Comparison of ENCODE assay signal across 8 cellular contexts in the genomic region with DNA sequence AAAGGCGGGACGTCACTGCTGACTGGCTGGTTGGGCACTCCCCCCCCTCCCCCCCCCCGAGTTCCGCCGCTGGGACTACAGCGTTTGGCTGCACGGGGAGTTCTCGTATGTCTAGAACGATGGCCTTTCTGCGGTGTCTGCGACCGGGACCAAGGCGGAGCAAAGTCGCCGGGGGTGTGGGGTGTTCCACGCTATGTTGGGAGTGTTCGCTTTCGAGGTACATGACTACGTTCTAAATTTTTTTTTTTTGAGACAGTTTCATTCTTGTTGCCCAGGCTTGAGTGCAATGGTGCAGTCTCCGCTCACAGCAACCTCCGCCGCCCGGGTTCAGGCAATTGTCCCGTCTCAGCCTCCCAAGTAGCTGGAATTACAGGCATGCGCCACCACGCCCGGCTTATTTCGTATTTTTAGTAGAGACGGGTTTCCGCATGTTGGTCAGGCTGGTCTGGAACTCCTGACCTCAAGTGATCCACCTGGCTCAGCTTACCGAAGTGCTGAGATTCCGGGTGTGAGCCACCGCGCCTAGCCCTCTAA. TPM values are rescaled to one million over a fixed set of nuclear protein-coding genes. Genes with fewer than 3 reads are reported as not detected.
DNase-seq lines count a peak whose midpoint lies in the region; ATAC-seq, FAIRE-seq and TF ChIP-seq lines count a peak whose summit lies in the region.

No MANE protein-coding gene starts in this region.

- peak overlapping the region; percentile 97 for H3K27ac Mint-ChIP-seq in activated CD8-positive, alpha-beta memory T cell treated with anti-CD3 and anti-CD28 coated beads, Interleukin-2, amount 10 ng/mL, durations not matched to agents 7 days and 5 days
- peak overlapping the region; percentile 96 for H3K27ac Mint-ChIP-seq in activated naive CD4-positive, alpha-beta T cell treated with anti-CD3 and anti-CD28 coated beads, Interleukin-2, amount 50 U/mL, for 24 hours

- CTCF ChIA-PET in activated CD8-positive, alpha-beta memory T cell treated with anti-CD3 and anti-CD28 coated beads, Interleukin-2, amount 10 ng/mL, durations not matched to agents 7 days and 5 days (lab: Charles Lee), result interaction anchor here (1.2 to 1.6 kb wide), 3 partner anchors 11 to 24 kb away, joined by 3 to 4 read pairs (median 3); a partner anchor contains a TSS

- H3K27me3 Mint-ChIP-seq in activated CD8-positive, alpha-beta memory T cell treated with anti-CD3 and anti-CD28 coated beads, Interleukin-2, amount 10 ng/mL, durations not matched to agents 7 days and 5 days, result no peaks in the 10 kb centered on the region
- no peaks in the 10 kb centered on the region for H3K27me3 Mint-ChIP-seq in activated naive CD4-positive, alpha-beta T cell treated with anti-CD3 and anti-CD28 coated beads, Interleukin-2, amount 50 U/mL, for 24 hours

- no peak for TF ChIP-seq POLR2A in testis (IDR thresholded peaks at IDR 0.05)

- H3K27me3 ChIP-seq in testis, result no peaks in the 10 kb centered on the region

- WGBS in testis, 2 donors, result 1% methylated on average over 20 to 34 of the region's 34 CpGs

- peaks cover 12 to 15% of the 10 kb centered on the region in 2 donors for H3K4me1 ChIP-seq in kidney (ENCODE audit: control insufficient read depth in 1 of 2, insufficient read depth in 1 of 2, low read depth in 1 of 2, low read length in 2 of 2)
- peaks cover 15% of the 10 kb centered on the region for H3K4me1 ChIP-seq in testis

- H3K36me3 ChIP-seq in kidney (ENCODE audit: control insufficient read depth in 1 of 2, insufficient read depth in 2 of 2, low read length in 2 of 2), result peaks cover 5 to 8% of the 10 kb centered on the region in 2 donors
- H3K36me3 ChIP-seq in testis (ENCODE audit: low read depth, missing control alignments), result no peaks in the 10 kb centered on the region

- TF ChIP-seq CTCF in kidney (IDR thresholded peaks at IDR 0.05; ENCODE audit: borderline replicate concordance, extremely low read depth, insufficient read depth) (no peak), testis (IDR thresholded peaks at IDR 0.05) (no peak)

- intact Hi-C loops in kidney (cut with DNase I), result no loop called here
- intact Hi-C loops in testis (cut with DNase I; ENCODE audit: low total_unique reads), result no loop called here

- no peak for FAIRE-seq in kidney (lab: Jason Lieb, UNC)

- H3K27ac ChIP-seq in kidney (ENCODE audit: low read depth in 2 of 2, low read length in 2 of 2) (peak overlapping the region; percentile 100), testis (peak overlapping the region; percentile 99)

- no peak for DNase-seq in activated CD8-positive, alpha-beta memory T cell treated with anti-CD3 and anti-CD28 coated beads, Interleukin-2, amount 10 ng/mL, durations not matched to agents 7 days and 5 days
- DNase-seq in activated CD8-positive, alpha-beta memory T cell treated with anti-CD3 and anti-CD28 coated beads, Interleukin-2, amount 50 U/mL, for 48 hours, result no peak
- DNase-seq in kidney (no peak), testis (no peak), NCI-H1436 treated with DMSO at 0.1 percent for 48 hours (lab: John Stamatoyannopoulos, UW) (no peak)

- H3K9me3 Mint-ChIP-seq in activated CD8-positive, alpha-beta memory T cell treated with anti-CD3 and anti-CD28 coated beads, Interleukin-2, amount 10 ng/mL, durations not matched to agents 7 days and 5 days (ENCODE audit: low read depth), result no peaks in the 10 kb centered on the region
- H3K9me3 Mint-ChIP-seq in activated naive CD4-positive, alpha-beta T cell treated with anti-CD3 and anti-CD28 coated beads, Interleukin-2, amount 50 U/mL, for 24 hours, result no peaks in the 10 kb centered on the region

- H3K36me3 Mint-ChIP-seq in activated CD8-positive, alpha-beta memory T cell treated with anti-CD3 and anti-CD28 coated beads, Interleukin-2, amount 10 ng/mL, durations not matched to agents 7 days and 5 days, result peaks cover 58% of the 10 kb centered on the region
- no peaks in the 10 kb centered on the region for H3K36me3 Mint-ChIP-seq in activated naive CD4-positive, alpha-beta T cell treated with anti-CD3 and anti-CD28 coated beads, Interleukin-2, amount 50 U/mL, for 24 hours

- H3K4me3 ChIP-seq in kidney (ENCODE audit: low read length in 2 of 2), result peak overlapping the region; percentile 86 to 95
- H3K4me3 ChIP-seq in testis, result peak overlapping the region; percentile 73 to 85

- peak overlapping the region; percentile 53 to 95 for H3K9ac ChIP-seq in kidney (ENCODE audit: low read length in 2 of 2)

- H3K9me3 ChIP-seq in kidney (ENCODE audit: control insufficient read depth in 1 of 2, low read length in 2 of 2) (no peaks in the 10 kb centered on the region), testis (no peaks in the 10 kb centered on the region)

- no peak for ATAC-seq in activated CD8-positive, alpha-beta memory T cell treated with anti-CD3 and anti-CD28 coated beads, Interleukin-2, amount 10 ng/mL, durations not matched to agents 7 days and 5 days
- no peak for ATAC-seq in GM21717 (IDR thresholded peaks at IDR 0.05; ENCODE audit: unreplicated experiment)
- ATAC-seq in GM21447 (IDR thresholded peaks at IDR 0.05; ENCODE audit: unreplicated experiment), result no peak

- peaks cover 66% of the 10 kb centered on the region for H3K4me1 Mint-ChIP-seq in activated CD8-positive, alpha-beta memory T cell treated with anti-CD3 and anti-CD28 coated beads, Interleukin-2, amount 10 ng/mL, durations not matched to agents 7 days and 5 days
- peaks cover 69% of the 10 kb centered on the region for H3K4me1 Mint-ChIP-seq in activated naive CD4-positive, alpha-beta T cell treated with anti-CD3 and anti-CD28 coated beads, Interleukin-2, amount 50 U/mL, for 24 hours

- peak overlapping the region; percentile 95 for H3K4me3 Mint-ChIP-seq in activated CD8-positive, alpha-beta memory T cell treated with anti-CD3 and anti-CD28 coated beads, Interleukin-2, amount 10 ng/mL, durations not matched to agents 7 days and 5 days
- H3K4me3 Mint-ChIP-seq in activated naive CD4-positive, alpha-beta T cell treated with anti-CD3 and anti-CD28 coated beads, Interleukin-2, amount 50 U/mL, for 24 hours, result peak overlapping the region; percentile 97

RNA-seq across cellular contexts. Expression of a gene that starts 0.6 kb away (rescaled TPM):
- total RNA-seq in activated CD8-positive, alpha-beta memory T cell treated with anti-CD3 and anti-CD28 coated beads, Interleukin-2, amount 10 ng/mL, durations not matched to agents 7 days and 5 days, result 10 to 100 TPM; 60.8 to 75.8 TPM
- total RNA-seq in kidney (27.5 TPM), testis (10 to 100 TPM; 36.9 to 43.7 TPM)
- polyA plus RNA-seq in kidney (ENCODE audit: insufficient read depth, low read depth, low replicate concordance) (59.7 TPM), testis (ENCODE audit: insufficient read depth, low read depth, low replicate concordance) (52.1 TPM)

RNA-seq across cellular contexts. Expression of a gene that starts 6.7 kb away (rescaled TPM):
- total RNA-seq in activated CD8-positive, alpha-beta memory T cell treated with anti-CD3 and anti-CD28 coated beads, Interleukin-2, amount 10 ng/mL, durations not matched to agents 7 days and 5 days, result 10 to 100 TPM; 22.0 to 26.4 TPM
- total RNA-seq in kidney (23.5 TPM), testis (10 to 100 TPM; 29.3 to 40.2 TPM)
- polyA plus RNA-seq in kidney (ENCODE audit: insufficient read depth, low read depth, low replicate concordance) (6.0 TPM), testis (ENCODE audit: insufficient read depth, low read depth, low replicate concordance) (46.9 TPM)

RNA-seq across cellular contexts. Expression of a gene that starts 23.8 kb away (rescaled TPM):
- not detected for total RNA-seq in activated CD8-positive, alpha-beta memory T cell treated with anti-CD3 and anti-CD28 coated beads, Interleukin-2, amount 10 ng/mL, durations not matched to agents 7 days and 5 days
- total RNA-seq in kidney (not detected), testis (1 to 10 TPM in 1 of 2 donors, not detected in 1; 1.1 TPM)
- polyA plus RNA-seq in kidney (ENCODE audit: insufficient read depth, low read depth, low replicate concordance) (not detected), testis (ENCODE audit: insufficient read depth, low read depth, low replicate concordance) (0.79 TPM)
